ENCODE assay signal across 8 cellular contexts in the genomic region with DNA sequence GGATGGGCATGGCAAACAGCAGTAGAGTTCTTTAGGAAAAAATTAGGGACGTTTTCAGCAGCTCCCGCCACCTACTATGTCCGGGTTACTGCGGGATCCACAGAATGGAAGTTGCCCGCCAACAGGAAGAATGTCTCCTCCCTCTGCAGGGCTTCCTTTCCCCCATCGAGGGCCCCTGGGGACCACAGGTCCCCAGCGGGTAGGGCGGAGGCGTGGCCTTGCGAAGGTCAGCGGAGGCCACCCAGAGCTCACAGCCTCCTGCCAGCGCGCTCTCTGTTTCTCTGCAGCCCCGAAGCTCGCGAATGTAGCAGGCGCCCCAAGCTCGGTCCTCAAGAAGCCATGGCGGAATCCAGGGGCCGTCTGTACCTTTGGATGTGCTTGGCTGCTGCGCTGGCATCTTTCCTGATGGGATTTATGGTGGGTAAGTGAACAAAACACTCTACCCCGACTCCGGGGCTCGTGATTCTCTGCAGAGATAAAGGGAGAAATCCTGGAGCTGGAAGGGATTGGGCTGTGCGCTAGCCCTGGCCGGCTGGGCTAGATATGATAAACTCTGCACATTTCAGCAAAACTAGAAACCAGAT. TPM values are rescaled to one million over a fixed set of nuclear protein-coding genes. Genes with fewer than 3 reads are reported as not detected.
DNase-seq lines count a peak whose midpoint lies in the region; ATAC-seq and TF ChIP-seq lines count a peak whose summit lies in the region.

NAALAD2 (plus strand) TSS at position 244 of the 584 bp plus-strand sequence; CDS start at position 340, 96 bp downstream.

- H3K4me3 ChIP-seq in MG63 (peak within 1 kb of the TSS; percentile 50), cardiac fibroblast (replicated peaks in 1 of 2; ENCODE audit: low read depth in 2 of 2, low read length in 2 of 2) (peak within 1 kb of the TSS; percentile 53 to 60), smooth muscle cell (peak within 1 kb of the TSS; percentile 80)

- H3K79me2 ChIP-seq in smooth muscle cell (ENCODE audit: low read depth) = peaks cover 5% of the 10 kb centered on the region

- under 1% methylated on average over 26 of the region's 26 CpGs for WGBS in smooth muscle cell (ENCODE audit: low lambda C conversion rate)

- DNase-seq in DMS53 (lab: John Stamatoyannopoulos, UW) (peak; percentile 73), MG63 (peak; percentile 48), cardiac fibroblast (ENCODE audit: low read depth in 2 of 2) (peak; percentile 38 to 73), iris pigment epithelial cell (ENCODE audit: low read depth) (peak; percentile 46), smooth muscle cell (lab: John Stamatoyannopoulos, UW; ENCODE audit: unreplicated experiment) (peak; percentile 15), NCI-H446 (lab: John Stamatoyannopoulos, UW) (no peak), NCI-H748 treated with DMSO at 0.1 percent for 48 hours (lab: John Stamatoyannopoulos, UW) (no peak)

- H3K27ac ChIP-seq in smooth muscle cell (ENCODE audit: low read depth) = no peak within 1 kb of the TSS

- no peaks in the 10 kb centered on the region for H3K36me3 ChIP-seq in MG63
- no peaks in the 10 kb centered on the region for H3K36me3 ChIP-seq in smooth muscle cell (ENCODE audit: low read depth)

- H3F3A ChIP-seq in smooth muscle cell (ENCODE audit: low read depth) = no peaks in the 10 kb centered on the region

- peak within 1 kb of the TSS; percentile 6 for H3K9ac ChIP-seq in smooth muscle cell (ENCODE audit: low read depth)

- peak within 1 kb of the TSS; percentile 87 for H3K4me2 ChIP-seq in smooth muscle cell

- TF ChIP-seq CTCF in cardiac fibroblast (IDR thresholded peaks at IDR 0.05; ENCODE audit: low read depth, low read length) (no peak), smooth muscle cell (IDR thresholded peaks at IDR 0.05; ENCODE audit: borderline replicate concordance, insufficient read depth, poor library complexity, severe bottlenecking) (no peak)

- H4K20me1 ChIP-seq in smooth muscle cell (ENCODE audit: low read depth) = no peaks in the 10 kb centered on the region

- ATAC-seq in GM21423 (IDR thresholded peaks at IDR 0.05; ENCODE audit: unreplicated experiment) = peak; percentile 85

- H3K4me1 ChIP-seq in smooth muscle cell (ENCODE audit: low read depth) = peaks cover 8% of the 10 kb centered on the region

- H2AFZ ChIP-seq in smooth muscle cell (ENCODE audit: low read depth) = peak within 1 kb of the TSS; percentile 88

- H3K27me3 ChIP-seq in MG63 = peaks cover 19% of the 10 kb centered on the region
- no peaks in the 10 kb centered on the region for H3K27me3 ChIP-seq in smooth muscle cell (ENCODE audit: low read depth)

- no peaks in the 10 kb centered on the region for H3K9me3 ChIP-seq in MG63
- no peaks in the 10 kb centered on the region for H3K9me3 ChIP-seq in smooth muscle cell (replicated peaks; ENCODE audit: low read depth)

RNA-seq across cellular contexts. Expression of gene NAALAD2, which starts in this region (rescaled TPM):
- total RNA-seq in MG63 (2014; rRNA removed; shearing (Covaris generic); ENCODE audit: low replicate concordance) = not detected in 2 replicates
- total RNA-seq in smooth muscle cell = 4.8 and 9.6 TPM in 2 replicates
- 1.3 and 2.6 TPM in 2 replicates for polyA plus RNA-seq in smooth muscle cell

Comparison
In these comparisons a context has a peak if more than half of its experiments do, and no peak if none do; other contexts are left out.
1. Peak in DNase-seq and H3K4me3 ChIP-seq in MG63; RNA of the gene not detected or under 1 TPM.
2. DNase-seq: peak in DMS53 (single experiment), cardiac fibroblast (2 of 2), iris pigment epithelial cell (single experiment) and smooth muscle cell (single experiment); none in NCI-H446 (0 of 2) and NCI-H748 treated with DMSO at 0.1 percent for 48 hours (single experiment).
3. Peak in every context shown above with its lines, with median percentiles within 50 percentile points of each other: H3K4me3 ChIP-seq.